Comparison of ENCODE assay signal across 15 cellular contexts in genomic region chr1:101444873-101445618, GRCh38.
DNase-seq lines count a peak whose midpoint lies in the region; ATAC-seq and TF ChIP-seq lines count a peak whose summit lies in the region.
"Had no signal": no experiment of that assay in that cellular context is flagged by ENCODE, and none has a peak within 500 bp of the region (broad histone marks: within the 10 kb centered on the region; RNA-seq: fewer than 3 reads in every experiment).

No MANE protein-coding gene starts in this region.

- no peaks in the 10 kb centered on the region for H3K9me3 ChIP-seq in right atrium auricular region

- ATAC-seq in Right ventricle myocardium superior (ENCODE audit: poor library complexity) (peak; percentile 87), HG02840 (IDR thresholded peaks at IDR 0.05; ENCODE audit: low FRiP score, unreplicated experiment) (peak; percentile 24)
- ATAC-seq: stimulated activated memory B cell treated with anti-CD40 and anti-IgM and Interleukin-4, amounts not matched to agents 10 μg/mL and 1 μg/mL and 100 μg/mL, for 72 hours had no signal

- no peak for DNase-seq in Right ventricle myocardium superior
- DNase-seq in right atrium auricular region (ENCODE audit: low spot score): no peak
- DNase-seq in NCI-H69 (lab: John Stamatoyannopoulos, UW): peak; percentile 22
- no peak for DNase-seq in pons (ENCODE audit: low spot score)
- DNase-seq in stimulated activated CD4-positive, alpha-beta T cell treated with anti-CD3 and anti-CD28 coated beads, Interleukin-12 subunit alpha, Interleukin-12 subunit beta, amount 100 ng/mL, for 4 hours: no peak
- no peak for DNase-seq in GF-D8 (lab: John Stamatoyannopoulos, UW)
- DNase-seq in cortex of kidney (lab: John Stamatoyannopoulos, UW): no peak
- DNase-seq: activated CD4-positive, alpha-beta T cell treated with anti-CD3 and anti-CD28 coated beads for 1 hour; activated T-cell treated with anti-CD3 and anti-CD28 coated beads, Interleukin-2, amount 50 U/mL, for 1 hour; central memory CD4-positive, alpha-beta T cell; foreskin fibroblast; mesenchymal stem cell; NCI-H526 treated with DMSO at 0.1 percent for 48 hours had no signal

- no peaks in the 10 kb centered on the region for H3K27me3 ChIP-seq in right atrium auricular region

- H3K36me3 ChIP-seq in right atrium auricular region: no peaks in the 10 kb centered on the region

- H3K27ac ChIP-seq in right atrium auricular region: no peak overlapping the region

- TF ChIP-seq CTCF in right atrium auricular region (IDR thresholded peaks at IDR 0.05): no peak

- intact Hi-C loops in Right ventricle myocardium superior (cut with DNase I): no loop called here

- H3K4me3 ChIP-seq in right atrium auricular region: no peak overlapping the region

- no peaks in the 10 kb centered on the region for H3K4me1 ChIP-seq in right atrium auricular region
